In the genomic region with DNA sequence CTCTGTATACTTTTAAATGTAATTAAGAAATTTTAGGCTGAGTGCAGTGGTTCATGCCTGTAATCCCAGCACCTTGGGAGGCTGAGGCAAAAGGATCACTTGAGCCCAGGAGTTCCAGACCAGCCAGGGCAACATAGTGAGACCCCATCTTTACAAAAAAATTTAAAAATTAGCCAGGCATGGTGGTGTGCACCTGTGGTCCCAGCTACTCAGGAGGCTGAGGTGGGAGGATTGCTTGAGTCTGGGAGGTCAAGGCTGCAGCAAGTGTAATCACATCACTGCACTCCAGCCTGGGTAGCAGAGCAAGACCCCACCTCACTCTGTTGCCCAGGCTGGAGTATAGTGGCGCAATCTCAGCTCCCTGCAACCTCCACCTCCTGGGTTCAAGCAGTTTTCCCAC, we compare ENCODE assay signal across 4 cellular contexts. TPM values are rescaled to one million over a fixed set of nuclear protein-coding genes. Genes with fewer than 3 reads are reported as not detected.
"Had no signal": no experiment of that assay in that cellular context is flagged by ENCODE, and none has a peak within 500 bp of the region (broad histone marks: within the 10 kb centered on the region; RNA-seq: fewer than 3 reads in every experiment).

No MANE protein-coding gene starts in this region.

RNA-seq across cellular contexts. Expression of a gene that starts 33.5 kb away (rescaled TPM):
- total RNA-seq: LHCN-M2, M059J, MCF 10A, NCI-H460 had no signal
